Comparison of ENCODE assay signal across 1 cellular context in the genomic region with DNA sequence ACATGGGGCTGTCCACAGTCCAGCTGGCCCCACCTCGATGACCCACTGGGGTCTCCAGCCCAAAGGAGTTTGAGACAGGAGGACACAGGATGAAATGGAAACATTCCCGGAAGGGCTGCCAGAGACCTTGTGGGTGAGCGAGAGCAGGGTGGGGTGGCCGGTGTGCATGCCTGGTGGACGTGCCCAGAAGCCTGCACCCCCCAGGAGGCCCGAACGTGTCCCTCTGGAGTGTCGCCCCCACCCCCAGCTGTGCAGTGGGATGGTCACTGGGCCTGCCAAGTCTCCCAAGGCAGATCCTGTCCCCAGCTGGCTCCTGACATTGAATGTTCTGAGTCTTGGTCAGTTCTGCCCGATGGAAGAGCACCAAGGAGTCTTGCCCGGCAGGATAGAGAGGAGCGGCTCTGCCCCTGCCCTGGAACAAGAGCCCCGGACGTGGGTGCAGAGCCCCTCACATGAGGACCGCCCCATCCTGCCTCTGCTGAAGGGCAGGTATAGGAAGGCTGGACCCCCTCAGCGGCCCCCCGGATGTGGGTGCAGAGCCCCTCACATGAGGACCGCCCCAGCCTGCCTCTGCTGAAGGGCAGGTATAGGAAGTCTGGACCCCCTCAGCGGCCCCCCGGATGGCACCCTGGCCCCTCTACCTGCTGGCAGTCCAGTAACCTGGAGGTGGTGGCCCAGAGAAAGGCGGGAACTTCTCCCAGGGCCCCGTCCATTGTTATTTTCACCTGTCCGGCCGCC.
A peak's percentile ranks its signal among the peaks of the same experiment; 100 is the strongest.
TF ChIP-seq lines count a peak whose summit lies in the region.

No MANE protein-coding gene starts in this region.

TF ChIP-seq in HepG2, 621 proteins besides CTCF, POLR2A, EP300 and RAD21 (continues in another document):
- TF ChIP-seq, protein P1, sequence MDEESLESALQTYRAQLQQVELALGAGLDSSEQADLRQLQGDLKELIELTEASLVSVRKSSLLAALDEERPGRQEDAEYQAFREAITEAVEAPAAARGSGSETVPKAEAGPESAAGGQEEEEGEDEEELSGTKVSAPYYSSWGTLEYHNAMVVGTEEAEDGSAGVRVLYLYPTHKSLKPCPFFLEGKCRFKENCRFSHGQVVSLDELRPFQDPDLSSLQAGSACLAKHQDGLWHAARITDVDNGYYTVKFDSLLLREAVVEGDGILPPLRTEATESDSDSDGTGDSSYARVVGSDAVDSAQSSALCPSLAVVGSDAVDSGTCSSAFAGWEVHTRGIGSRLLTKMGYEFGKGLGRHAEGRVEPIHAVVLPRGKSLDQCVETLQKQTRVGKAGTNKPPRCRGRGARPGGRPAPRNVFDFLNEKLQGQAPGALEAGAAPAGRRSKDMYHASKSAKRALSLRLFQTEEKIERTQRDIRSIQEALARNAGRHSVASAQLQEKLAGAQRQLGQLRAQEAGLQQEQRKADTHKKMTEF (CRISPR knock-in tag; IDR thresholded peaks at IDR 0.05), result no peak
- TF ChIP-seq, protein P2, sequence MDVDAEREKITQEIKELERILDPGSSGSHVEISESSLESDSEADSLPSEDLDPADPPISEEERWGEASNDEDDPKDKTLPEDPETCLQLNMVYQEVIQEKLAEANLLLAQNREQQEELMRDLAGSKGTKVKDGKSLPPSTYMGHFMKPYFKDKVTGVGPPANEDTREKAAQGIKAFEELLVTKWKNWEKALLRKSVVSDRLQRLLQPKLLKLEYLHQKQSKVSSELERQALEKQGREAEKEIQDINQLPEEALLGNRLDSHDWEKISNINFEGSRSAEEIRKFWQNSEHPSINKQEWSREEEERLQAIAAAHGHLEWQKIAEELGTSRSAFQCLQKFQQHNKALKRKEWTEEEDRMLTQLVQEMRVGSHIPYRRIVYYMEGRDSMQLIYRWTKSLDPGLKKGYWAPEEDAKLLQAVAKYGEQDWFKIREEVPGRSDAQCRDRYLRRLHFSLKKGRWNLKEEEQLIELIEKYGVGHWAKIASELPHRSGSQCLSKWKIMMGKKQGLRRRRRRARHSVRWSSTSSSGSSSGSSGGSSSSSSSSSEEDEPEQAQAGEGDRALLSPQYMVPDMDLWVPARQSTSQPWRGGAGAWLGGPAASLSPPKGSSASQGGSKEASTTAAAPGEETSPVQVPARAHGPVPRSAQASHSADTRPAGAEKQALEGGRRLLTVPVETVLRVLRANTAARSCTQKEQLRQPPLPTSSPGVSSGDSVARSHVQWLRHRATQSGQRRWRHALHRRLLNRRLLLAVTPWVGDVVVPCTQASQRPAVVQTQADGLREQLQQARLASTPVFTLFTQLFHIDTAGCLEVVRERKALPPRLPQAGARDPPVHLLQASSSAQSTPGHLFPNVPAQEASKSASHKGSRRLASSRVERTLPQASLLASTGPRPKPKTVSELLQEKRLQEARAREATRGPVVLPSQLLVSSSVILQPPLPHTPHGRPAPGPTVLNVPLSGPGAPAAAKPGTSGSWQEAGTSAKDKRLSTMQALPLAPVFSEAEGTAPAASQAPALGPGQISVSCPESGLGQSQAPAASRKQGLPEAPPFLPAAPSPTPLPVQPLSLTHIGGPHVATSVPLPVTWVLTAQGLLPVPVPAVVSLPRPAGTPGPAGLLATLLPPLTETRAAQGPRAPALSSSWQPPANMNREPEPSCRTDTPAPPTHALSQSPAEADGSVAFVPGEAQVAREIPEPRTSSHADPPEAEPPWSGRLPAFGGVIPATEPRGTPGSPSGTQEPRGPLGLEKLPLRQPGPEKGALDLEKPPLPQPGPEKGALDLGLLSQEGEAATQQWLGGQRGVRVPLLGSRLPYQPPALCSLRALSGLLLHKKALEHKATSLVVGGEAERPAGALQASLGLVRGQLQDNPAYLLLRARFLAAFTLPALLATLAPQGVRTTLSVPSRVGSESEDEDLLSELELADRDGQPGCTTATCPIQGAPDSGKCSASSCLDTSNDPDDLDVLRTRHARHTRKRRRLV (CRISPR knock-in tag; IDR thresholded peaks at IDR 0.05), result no peak
- TF ChIP-seq HOXA9 (CRISPR knock-in tag; IDR thresholded peaks at IDR 0.05; ENCODE audit: borderline replicate concordance) (no peak), PAX8 (CRISPR knock-in tag; IDR thresholded peaks at IDR 0.05; ENCODE audit: borderline replicate concordance) (no peak), MAF1 (CRISPR knock-in tag; IDR thresholded peaks at IDR 0.05; ENCODE audit: borderline replicate concordance) (no peak), AGO1 (IDR thresholded peaks at IDR 0.05; ENCODE audit: low read depth, low read length, poor library complexity, severe bottlenecking) (peak; percentile 93), GFI1 (CRISPR knock-in tag; IDR thresholded peaks at IDR 0.05; ENCODE audit: borderline replicate concordance) (no peak), ZNF878 (CRISPR knock-in tag; IDR thresholded peaks at IDR 0.05) (no peak), FOXO1 (CRISPR knock-in tag; IDR thresholded peaks at IDR 0.05) (no peak), RBM22 (optimal IDR thresholded peaks at IDR 0.05; ENCODE audit: low read length) (peak; percentile 84), ZNF350 (CRISPR knock-in tag; IDR thresholded peaks at IDR 0.05; ENCODE audit: borderline replicate concordance, low read depth) (no peak), JUND (CRISPR knock-in tag; IDR thresholded peaks at IDR 0.05) (no peak), ZNF780A (CRISPR knock-in tag; IDR thresholded peaks at IDR 0.05) (no peak), ZNF24 (IDR thresholded peaks at IDR 0.05) (no peak), NAIF1 (CRISPR knock-in tag; IDR thresholded peaks at IDR 0.05; ENCODE audit: borderline replicate concordance) (no peak), ZNF816 (CRISPR knock-in tag; IDR thresholded peaks at IDR 0.05; ENCODE audit: borderline replicate concordance) (no peak), REPIN1 (CRISPR knock-in tag; IDR thresholded peaks at IDR 0.05; ENCODE audit: borderline replicate concordance, low read depth) (no peak), BRCA1 (CRISPR knock-in tag; IDR thresholded peaks at IDR 0.05) (no peak), ZNF101 (CRISPR knock-in tag; IDR thresholded peaks at IDR 0.05; ENCODE audit: borderline replicate concordance, low read depth) (no peak), PRPF4 (IDR thresholded peaks at IDR 0.05; ENCODE audit: low read depth, low read length, poor library complexity, severe bottlenecking) (no peak), KDM4B (CRISPR knock-in tag; IDR thresholded peaks at IDR 0.05) (0 out of 2 replicates have a peak, but pooled peaks have one; percentile 22), FOXJ3 (CRISPR knock-in tag; IDR thresholded peaks at IDR 0.05; ENCODE audit: borderline replicate concordance) (no peak), TARDBP (CRISPR knock-in tag; IDR thresholded peaks at IDR 0.05) (no peak), POLR2G (IDR thresholded peaks at IDR 0.05; ENCODE audit: low read depth, low read length) (peak; percentile 46), AGO2 (optimal IDR thresholded peaks at IDR 0.05; ENCODE audit: low read depth, low read length) (peak; percentile 97)
- TF ChIP-seq, protein P3, sequence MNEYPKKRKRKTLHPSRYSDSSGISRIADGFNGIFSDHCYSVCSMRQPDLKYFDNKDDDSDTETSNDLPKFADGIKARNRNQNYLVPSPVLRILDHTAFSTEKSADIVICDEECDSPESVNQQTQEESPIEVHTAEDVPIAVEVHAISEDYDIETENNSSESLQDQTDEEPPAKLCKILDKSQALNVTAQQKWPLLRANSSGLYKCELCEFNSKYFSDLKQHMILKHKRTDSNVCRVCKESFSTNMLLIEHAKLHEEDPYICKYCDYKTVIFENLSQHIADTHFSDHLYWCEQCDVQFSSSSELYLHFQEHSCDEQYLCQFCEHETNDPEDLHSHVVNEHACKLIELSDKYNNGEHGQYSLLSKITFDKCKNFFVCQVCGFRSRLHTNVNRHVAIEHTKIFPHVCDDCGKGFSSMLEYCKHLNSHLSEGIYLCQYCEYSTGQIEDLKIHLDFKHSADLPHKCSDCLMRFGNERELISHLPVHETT (CRISPR knock-in tag; conservative IDR thresholded peaks at IDR 0.05), result no peak
- TF ChIP-seq, protein P4, sequence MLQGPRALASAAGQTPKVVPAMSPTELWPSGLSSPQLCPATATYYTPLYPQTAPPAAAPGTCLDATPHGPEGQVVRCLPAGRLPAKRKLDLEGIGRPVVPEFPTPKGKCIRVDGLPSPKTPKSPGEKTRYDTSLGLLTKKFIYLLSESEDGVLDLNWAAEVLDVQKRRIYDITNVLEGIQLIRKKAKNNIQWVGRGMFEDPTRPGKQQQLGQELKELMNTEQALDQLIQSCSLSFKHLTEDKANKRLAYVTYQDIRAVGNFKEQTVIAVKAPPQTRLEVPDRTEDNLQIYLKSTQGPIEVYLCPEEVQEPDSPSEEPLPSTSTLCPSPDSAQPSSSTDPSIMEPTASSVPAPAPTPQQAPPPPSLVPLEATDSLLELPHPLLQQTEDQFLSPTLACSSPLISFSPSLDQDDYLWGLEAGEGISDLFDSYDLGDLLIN (CRISPR knock-in tag; IDR thresholded peaks at IDR 0.05; ENCODE audit: borderline replicate concordance), result no peak
- TF ChIP-seq, protein P5, sequence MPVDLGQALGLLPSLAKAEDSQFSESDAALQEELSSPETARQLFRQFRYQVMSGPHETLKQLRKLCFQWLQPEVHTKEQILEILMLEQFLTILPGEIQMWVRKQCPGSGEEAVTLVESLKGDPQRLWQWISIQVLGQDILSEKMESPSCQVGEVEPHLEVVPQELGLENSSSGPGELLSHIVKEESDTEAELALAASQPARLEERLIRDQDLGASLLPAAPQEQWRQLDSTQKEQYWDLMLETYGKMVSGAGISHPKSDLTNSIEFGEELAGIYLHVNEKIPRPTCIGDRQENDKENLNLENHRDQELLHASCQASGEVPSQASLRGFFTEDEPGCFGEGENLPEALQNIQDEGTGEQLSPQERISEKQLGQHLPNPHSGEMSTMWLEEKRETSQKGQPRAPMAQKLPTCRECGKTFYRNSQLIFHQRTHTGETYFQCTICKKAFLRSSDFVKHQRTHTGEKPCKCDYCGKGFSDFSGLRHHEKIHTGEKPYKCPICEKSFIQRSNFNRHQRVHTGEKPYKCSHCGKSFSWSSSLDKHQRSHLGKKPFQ (CRISPR knock-in tag; IDR thresholded peaks at IDR 0.05; ENCODE audit: insufficient replicate concordance), result no peak
- TF ChIP-seq, protein P6, sequence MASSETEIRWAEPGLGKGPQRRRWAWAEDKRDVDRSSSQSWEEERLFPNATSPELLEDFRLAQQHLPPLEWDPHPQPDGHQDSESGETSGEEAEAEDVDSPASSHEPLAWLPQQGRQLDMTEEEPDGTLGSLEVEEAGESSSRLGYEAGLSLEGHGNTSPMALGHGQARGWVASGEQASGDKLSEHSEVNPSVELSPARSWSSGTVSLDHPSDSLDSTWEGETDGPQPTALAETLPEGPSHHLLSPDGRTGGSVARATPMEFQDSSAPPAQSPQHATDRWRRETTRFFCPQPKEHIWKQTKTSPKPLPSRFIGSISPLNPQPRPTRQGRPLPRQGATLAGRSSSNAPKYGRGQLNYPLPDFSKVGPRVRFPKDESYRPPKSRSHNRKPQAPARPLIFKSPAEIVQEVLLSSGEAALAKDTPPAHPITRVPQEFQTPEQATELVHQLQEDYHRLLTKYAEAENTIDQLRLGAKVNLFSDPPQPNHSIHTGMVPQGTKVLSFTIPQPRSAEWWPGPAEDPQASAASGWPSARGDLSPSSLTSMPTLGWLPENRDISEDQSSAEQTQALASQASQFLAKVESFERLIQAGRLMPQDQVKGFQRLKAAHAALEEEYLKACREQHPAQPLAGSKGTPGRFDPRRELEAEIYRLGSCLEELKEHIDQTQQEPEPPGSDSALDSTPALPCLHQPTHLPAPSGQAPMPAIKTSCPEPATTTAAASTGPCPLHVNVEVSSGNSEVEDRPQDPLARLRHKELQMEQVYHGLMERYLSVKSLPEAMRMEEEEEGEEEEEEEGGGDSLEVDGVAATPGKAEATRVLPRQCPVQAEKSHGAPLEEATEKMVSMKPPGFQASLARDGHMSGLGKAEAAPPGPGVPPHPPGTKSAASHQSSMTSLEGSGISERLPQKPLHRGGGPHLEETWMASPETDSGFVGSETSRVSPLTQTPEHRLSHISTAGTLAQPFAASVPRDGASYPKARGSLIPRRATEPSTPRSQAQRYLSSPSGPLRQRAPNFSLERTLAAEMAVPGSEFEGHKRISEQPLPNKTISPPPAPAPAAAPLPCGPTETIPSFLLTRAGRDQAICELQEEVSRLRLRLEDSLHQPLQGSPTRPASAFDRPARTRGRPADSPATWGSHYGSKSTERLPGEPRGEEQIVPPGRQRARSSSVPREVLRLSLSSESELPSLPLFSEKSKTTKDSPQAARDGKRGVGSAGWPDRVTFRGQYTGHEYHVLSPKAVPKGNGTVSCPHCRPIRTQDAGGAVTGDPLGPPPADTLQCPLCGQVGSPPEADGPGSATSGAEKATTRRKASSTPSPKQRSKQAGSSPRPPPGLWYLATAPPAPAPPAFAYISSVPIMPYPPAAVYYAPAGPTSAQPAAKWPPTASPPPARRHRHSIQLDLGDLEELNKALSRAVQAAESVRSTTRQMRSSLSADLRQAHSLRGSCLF (CRISPR knock-in tag; IDR thresholded peaks at IDR 0.05; ENCODE audit: borderline replicate concordance), result no peak
- TF ChIP-seq, protein P7, sequence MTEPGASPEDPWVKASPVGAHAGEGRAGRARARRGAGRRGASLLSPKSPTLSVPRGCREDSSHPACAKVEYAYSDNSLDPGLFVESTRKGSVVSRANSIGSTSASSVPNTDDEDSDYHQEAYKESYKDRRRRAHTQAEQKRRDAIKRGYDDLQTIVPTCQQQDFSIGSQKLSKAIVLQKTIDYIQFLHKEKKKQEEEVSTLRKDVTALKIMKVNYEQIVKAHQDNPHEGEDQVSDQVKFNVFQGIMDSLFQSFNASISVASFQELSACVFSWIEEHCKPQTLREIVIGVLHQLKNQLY (CRISPR knock-in tag; IDR thresholded peaks at IDR 0.05), result no peak
- TF ChIP-seq, protein P8, sequence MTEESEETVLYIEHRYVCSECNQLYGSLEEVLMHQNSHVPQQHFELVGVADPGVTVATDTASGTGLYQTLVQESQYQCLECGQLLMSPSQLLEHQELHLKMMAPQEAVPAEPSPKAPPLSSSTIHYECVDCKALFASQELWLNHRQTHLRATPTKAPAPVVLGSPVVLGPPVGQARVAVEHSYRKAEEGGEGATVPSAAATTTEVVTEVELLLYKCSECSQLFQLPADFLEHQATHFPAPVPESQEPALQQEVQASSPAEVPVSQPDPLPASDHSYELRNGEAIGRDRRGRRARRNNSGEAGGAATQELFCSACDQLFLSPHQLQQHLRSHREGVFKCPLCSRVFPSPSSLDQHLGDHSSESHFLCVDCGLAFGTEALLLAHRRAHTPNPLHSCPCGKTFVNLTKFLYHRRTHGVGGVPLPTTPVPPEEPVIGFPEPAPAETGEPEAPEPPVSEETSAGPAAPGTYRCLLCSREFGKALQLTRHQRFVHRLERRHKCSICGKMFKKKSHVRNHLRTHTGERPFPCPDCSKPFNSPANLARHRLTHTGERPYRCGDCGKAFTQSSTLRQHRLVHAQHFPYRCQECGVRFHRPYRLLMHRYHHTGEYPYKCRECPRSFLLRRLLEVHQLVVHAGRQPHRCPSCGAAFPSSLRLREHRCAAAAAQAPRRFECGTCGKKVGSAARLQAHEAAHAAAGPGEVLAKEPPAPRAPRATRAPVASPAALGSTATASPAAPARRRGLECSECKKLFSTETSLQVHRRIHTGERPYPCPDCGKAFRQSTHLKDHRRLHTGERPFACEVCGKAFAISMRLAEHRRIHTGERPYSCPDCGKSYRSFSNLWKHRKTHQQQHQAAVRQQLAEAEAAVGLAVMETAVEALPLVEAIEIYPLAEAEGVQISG (CRISPR knock-in tag; IDR thresholded peaks at IDR 0.05), result 0 out of 2 replicates have a peak, but pooled peaks have one; percentile 29
